ENCODE assay signal across 24 cellular contexts in genomic region chr1:47324682-47325081, GRCh38. TPM values are rescaled to one million over a fixed set of nuclear protein-coding genes. Genes with fewer than 3 reads are reported as not detected.
A peak's percentile ranks its signal among the peaks of the same experiment; 100 is the strongest.
DNase-seq lines count a peak whose midpoint lies in the region; ATAC-seq and TF ChIP-seq lines count a peak whose summit lies in the region.
"Had no signal": no experiment of that assay in that cellular context is flagged by ENCODE, and none has a peak within 500 bp of the region (broad histone marks: within the 10 kb centered on the region; RNA-seq: fewer than 3 reads in every experiment).

No MANE protein-coding gene starts in this region.

- H3K4me3 Mint-ChIP-seq in MCF 10A (ENCODE audit: unreplicated experiment), result no peak overlapping the region
- H3K4me3 Mint-ChIP-seq in activated T-helper 17 cell treated with anti-CD3 and anti-CD28 coated beads, Interleukin-2, amount 50 U/mL, for 72 hours, result no peak overlapping the region
- H3K4me3 Mint-ChIP-seq: activated CD8-positive, alpha-beta T cell treated with anti-CD3 and anti-CD28 coated beads, Interleukin-2, amount 10 ng/mL, durations not matched to agents 7 days and 5 days; activated naive CD8-positive, alpha-beta T cell treated with anti-CD3 and anti-CD28 coated beads for 36 hours; naive thymus-derived CD8-positive, alpha-beta T cell had no signal

- CTCF ChIA-PET in MCF 10A (lab: Yijun Ruan, JAX), result interaction anchor here (0.5 to 1.8 kb wide), 6 partner anchors 10 to 132 kb away, joined by 3 to 17 read pairs (median 3); partner anchors contain the start of gene STIL

- no peak for TF ChIP-seq POLR2A in breast epithelium (IDR thresholded peaks at IDR 0.05)

- H3K27me3 ChIP-seq in breast epithelium, result no peaks in the 10 kb centered on the region
- H3K27me3 ChIP-seq in colonic mucosa, result no peaks in the 10 kb centered on the region
- H3K27me3 ChIP-seq in mucosa of rectum (ENCODE audit: control insufficient read depth in 2 of 2, insufficient read depth in 2 of 2, low read length in 2 of 2), result no peaks in the 10 kb centered on the region

- intact Hi-C loops in breast epithelium (cut with DNase I; ENCODE audit: low total_unique reads), result no loop called here
- intact Hi-C loops in MCF 10A (cut with micrococcal nuclease), result no loop called here
- intact Hi-C loops in colonic mucosa (cut with DNase I), result no loop called here

- no peaks in the 10 kb centered on the region for H3K4me1 Mint-ChIP-seq in MCF 10A (ENCODE audit: insufficient read depth, unreplicated experiment)
- H3K4me1 Mint-ChIP-seq in activated T-helper 17 cell treated with anti-CD3 and anti-CD28 coated beads, Interleukin-2, amount 50 U/mL, for 72 hours, result no peaks in the 10 kb centered on the region
- H3K4me1 Mint-ChIP-seq: activated naive CD8-positive, alpha-beta T cell treated with anti-CD3 and anti-CD28 coated beads for 36 hours had no signal

- no peaks in the 10 kb centered on the region for H3K9me3 ChIP-seq in breast epithelium
- H3K9me3 ChIP-seq in colonic mucosa, result no peaks in the 10 kb centered on the region
- no peaks in the 10 kb centered on the region for H3K9me3 ChIP-seq in mucosa of rectum (ENCODE audit: control insufficient read depth in 2 of 2, low read length in 2 of 2)

- no peak for ATAC-seq in activated T-helper 17 cell treated with anti-CD3 and anti-CD28 coated beads, Interleukin-2, amount 50 U/mL, for 72 hours (replicated peaks)
- ATAC-seq: activated CD8-positive, alpha-beta T cell treated with anti-CD3 and anti-CD28 coated beads, Interleukin-2, amount 10 ng/mL, durations not matched to agents 7 days and 5 days; naive thymus-derived CD8-positive, alpha-beta T cell; stimulated activated naive CD8-positive, alpha-beta T cell treated with anti-CD3 and anti-CD28 coated beads, Interleukin-15, Interleukin-2, amounts not matched to agents 100 U/mL and 50 U/mL, for 24 hours had no signal

- no TSS peak for BruUV-seq in MCF 10A (replicated peaks; lab: Mats Ljungman, UMichigan)

- H3K4me3 ChIP-seq in breast epithelium, result no peak overlapping the region
- no peak overlapping the region for H3K4me3 ChIP-seq in colonic mucosa
- no peak overlapping the region for H3K4me3 ChIP-seq in mucosa of rectum (ENCODE audit: low read length in 2 of 2)
- H3K4me3 ChIP-seq: SK-N-MC had no signal

- no peaks in the 10 kb centered on the region for H3K27me3 Mint-ChIP-seq in MCF 10A (ENCODE audit: insufficient read depth, unreplicated experiment)
- H3K27me3 Mint-ChIP-seq in activated T-helper 17 cell treated with anti-CD3 and anti-CD28 coated beads, Interleukin-2, amount 50 U/mL, for 72 hours, result no peaks in the 10 kb centered on the region
- H3K27me3 Mint-ChIP-seq: activated naive CD8-positive, alpha-beta T cell treated with anti-CD3 and anti-CD28 coated beads for 36 hours; naive thymus-derived CD8-positive, alpha-beta T cell had no signal

- peak overlapping the region; percentile 68 to 86 for H3K27ac ChIP-seq in breast epithelium
- H3K27ac ChIP-seq in colonic mucosa, result peak overlapping the region; percentile 70
- peak overlapping the region; percentile 80 to 85 for H3K27ac ChIP-seq in mucosa of rectum (ENCODE audit: low read depth in 2 of 2, low read length in 2 of 2)
- H3K27ac ChIP-seq: SK-N-MC had no signal

- no peak for DNase-seq in breast epithelium (ENCODE audit: low spot score in 2 of 2)
- no peak for DNase-seq in MCF 10A (ENCODE audit: unreplicated experiment)
- no peak for DNase-seq in colonic mucosa
- DNase-seq in NCI-H748 (lab: John Stamatoyannopoulos, UW; ENCODE audit: unreplicated experiment), result no peak
- no peak for DNase-seq in NCI-H2081 treated with DMSO at 0.1 percent for 48 hours (lab: John Stamatoyannopoulos, UW)
- DNase-seq: ACHN; activated CD8-positive, alpha-beta T cell treated with anti-CD3 and anti-CD28 coated beads, Interleukin-2, amount 10 ng/mL, durations not matched to agents 7 days and 5 days; activated effector memory CD4-positive, alpha-beta T cell treated with Interleukin-2 at 50 U/mL for 16 hours; activated naive CD8-positive, alpha-beta T cell treated with anti-CD3 and anti-CD28 coated beads for 36 hours; aorta; cortex of kidney; DMS79 treated with DMSO at 0.1 percent for 48 hours; GF-D8; IMR-90; islet precursor cell; naive thymus-derived CD8-positive, alpha-beta T cell; NCI-H1105 treated with DMSO at 0.1 percent for 48 hours; NCI-H526; nucleus accumbens; stimulated activated naive CD8-positive, alpha-beta T cell treated with anti-CD3 and anti-CD28 coated beads, Interleukin-15, Interleukin-2, amounts not matched to agents 100 U/mL and 50 U/mL, for 24 hours; T-helper 2 cell had no signal

- POLR2A ChIA-PET in MCF 10A (lab: Yijun Ruan, JAX), result interaction anchor here (1.1 to 4.0 kb wide), 3 partner anchors 10 to 567 kb away, joined by 5 to 33 read pairs (median 32); partner anchors contain the start of genes CMPK1 and STIL

- TF ChIP-seq CTCF in breast epithelium (IDR thresholded peaks at IDR 0.05) (no peak), MCF 10A (IDR thresholded peaks at IDR 0.05; ENCODE audit: unreplicated experiment) (no peak), colonic mucosa (IDR thresholded peaks at IDR 0.05) (no peak)

- no peaks in the 10 kb centered on the region for H3K36me3 Mint-ChIP-seq in MCF 10A (ENCODE audit: insufficient read depth, unreplicated experiment)
- no peaks in the 10 kb centered on the region for H3K36me3 Mint-ChIP-seq in activated T-helper 17 cell treated with anti-CD3 and anti-CD28 coated beads, Interleukin-2, amount 50 U/mL, for 72 hours (ENCODE audit: low read depth)
- H3K36me3 Mint-ChIP-seq: activated naive CD8-positive, alpha-beta T cell treated with anti-CD3 and anti-CD28 coated beads for 36 hours had no signal

- no peaks in the 10 kb centered on the region for H3K4me1 ChIP-seq in breast epithelium
- no peaks in the 10 kb centered on the region for H3K4me1 ChIP-seq in colonic mucosa
- H3K4me1 ChIP-seq in mucosa of rectum (ENCODE audit: control insufficient read depth in 2 of 2, insufficient read depth in 2 of 2, low read length in 2 of 2), result peaks cover 9 to 24% of the 10 kb centered on the region in 2 donors

- no peaks in the 10 kb centered on the region for H3K9me3 Mint-ChIP-seq in MCF 10A (ENCODE audit: unreplicated experiment)
- no peaks in the 10 kb centered on the region for H3K9me3 Mint-ChIP-seq in activated T-helper 17 cell treated with anti-CD3 and anti-CD28 coated beads, Interleukin-2, amount 50 U/mL, for 72 hours
- H3K9me3 Mint-ChIP-seq: activated naive CD8-positive, alpha-beta T cell treated with anti-CD3 and anti-CD28 coated beads for 36 hours; naive thymus-derived CD8-positive, alpha-beta T cell had no signal

- H3K27ac Mint-ChIP-seq in MCF 10A (ENCODE audit: low read depth, unreplicated experiment), result no peak overlapping the region
- H3K27ac Mint-ChIP-seq in activated T-helper 17 cell treated with anti-CD3 and anti-CD28 coated beads, Interleukin-2, amount 50 U/mL, for 72 hours, result no peak overlapping the region
- H3K27ac Mint-ChIP-seq: activated CD8-positive, alpha-beta T cell treated with anti-CD3 and anti-CD28 coated beads, Interleukin-2, amount 10 ng/mL, durations not matched to agents 7 days and 5 days; activated naive CD8-positive, alpha-beta T cell treated with anti-CD3 and anti-CD28 coated beads for 36 hours; naive thymus-derived CD8-positive, alpha-beta T cell had no signal

- H3K9ac ChIP-seq in colonic mucosa (ENCODE audit: low read depth in 2 of 2, low read length in 2 of 2) (peak overlapping the region in 1 of 2 donors; percentile 55), mucosa of rectum (ENCODE audit: low read depth in 1 of 2, low read length in 2 of 2) (peak overlapping the region; percentile 12 to 17)

- H3K36me3 ChIP-seq in breast epithelium (no peaks in the 10 kb centered on the region), colonic mucosa (no peaks in the 10 kb centered on the region), mucosa of rectum (ENCODE audit: control insufficient read depth in 2 of 2, insufficient read depth in 2 of 2, low read length in 2 of 2) (no peaks in the 10 kb centered on the region)

RNA-seq across cellular contexts. Expression of gene CMPK1, which starts 8.9 kb away (rescaled TPM):
- total RNA-seq in breast epithelium, result 100 to 1,000 TPM in 2 of 3 donors, 10 to 100 TPM in 1; 83.6 to 177 (median 130) TPM
- total RNA-seq in MCF 10A (2022), result 106 and 113 TPM in 2 replicates
- 100 to 1,000 TPM; 172 to 254 TPM for total RNA-seq in colonic mucosa
- 100 to 1,000 TPM in 1 of 2 donors, 10 to 100 TPM in 1; 95.3 to 124 TPM for total RNA-seq in activated T-helper 17 cell treated with anti-CD3 and anti-CD28 coated beads, Interleukin-2, amount 50 U/mL, for 72 hours

RNA-seq across cellular contexts. Expression of gene STIL, which starts 10.7 kb away (rescaled TPM):
- total RNA-seq in breast epithelium (1 to 10 TPM; 2.3 to 4.8 (median 3.2) TPM), MCF 10A (2022) (8.8 and 12.6 TPM in 2 replicates), colonic mucosa (10 to 100 TPM in 1 of 2 donors, 1 to 10 TPM in 1; 9.6 to 22.0 TPM)
- 10 to 100 TPM; 31.7 to 33.0 TPM for total RNA-seq in activated T-helper 17 cell treated with anti-CD3 and anti-CD28 coated beads, Interleukin-2, amount 50 U/mL, for 72 hours
